Comparison of ENCODE assay signal across 9 cellular contexts in genomic region chr22:37545703-37546435, GRCh38. TPM values are rescaled to one million over a fixed set of nuclear protein-coding genes. Genes with fewer than 3 reads are reported as not detected.
A peak's percentile ranks its signal among the peaks of the same experiment; 100 is the strongest.
DNase-seq lines count a peak whose midpoint lies in the region; FAIRE-seq and TF ChIP-seq lines count a peak whose summit lies in the region.
"Had no signal": no experiment of that assay in that cellular context is flagged by ENCODE, and none has a peak within 500 bp of the region (broad histone marks: within the 10 kb centered on the region; RNA-seq: fewer than 3 reads in every experiment).

No MANE protein-coding gene starts in this region.

- H2AK5ac ChIP-seq in H9 (ENCODE audit: insufficient read length, low read length) = no peak overlapping the region

- H3K4me1 ChIP-seq in H9 (ENCODE audit: insufficient read depth, low read length) (peaks cover 2% of the 10 kb centered on the region; the same call in 1 of the 2 replicates), iPS-20b (ENCODE audit: insufficient read depth, low read length) (peaks cover 12% of the 10 kb centered on the region), small intestine (ENCODE audit: control insufficient read depth in 2 of 2, insufficient read depth in 1 of 2, low read depth in 1 of 2, low read length in 1 of 2) (no peaks in the 10 kb centered on the region)

- peaks cover 4% of the 10 kb centered on the region for H3K23me2 ChIP-seq in H9 (ENCODE audit: insufficient read length, low read depth, low read length, poor library complexity, severe bottlenecking)

- no peak overlapping the region for H2BK120ac ChIP-seq in H9 (ENCODE audit: low read depth, low read length, poor library complexity, severe bottlenecking)

- peak overlapping the region; percentile 94 to 99 (median 96); a peak in 4 of 7 replicates for H3K27ac Mint-ChIP-seq in H9

- no peaks in the 10 kb centered on the region for H4K20me1 ChIP-seq in H9 (ENCODE audit: control insufficient read depth, insufficient read depth, insufficient read length)

- H3K9me3 Mint-ChIP-seq in H9 = no peaks in the 10 kb centered on the region; a peak in 2 of 5 replicates

- H2BK5ac ChIP-seq in H9 (ENCODE audit: insufficient read length, low read length) = no peak overlapping the region

- H4K5ac ChIP-seq in H9 (ENCODE audit: insufficient read length, low read depth, low read length) = no peak overlapping the region

- H3K36me3 Mint-ChIP-seq in H9 (ENCODE audit: insufficient read depth in 1 of 3, low read depth in 3 of 3) = no peaks in the 10 kb centered on the region

- H3K27me3 Mint-ChIP-seq in H9 (ENCODE audit: low read depth) = peaks cover 4% of the 10 kb centered on the region

- H3K18ac ChIP-seq in H9 (ENCODE audit: insufficient read length, low read depth, low read length) = peak overlapping the region; percentile 55

- TF ChIP-seq CTCF in H9 (conservative IDR thresholded peaks at IDR 0.05) (no peak), brain microvascular endothelial cell (IDR thresholded peaks at IDR 0.05; ENCODE audit: low read depth, low read length, missing control alignments) (no peak)

- H3K79me1 ChIP-seq in H9 (ENCODE audit: insufficient read depth, low read depth, low read length, poor library complexity, severe bottlenecking) = no peaks in the 10 kb centered on the region

- no peaks in the 10 kb centered on the region for H3K36me3 ChIP-seq in brain microvascular endothelial cell (replicated peaks)
- no peaks in the 10 kb centered on the region for H3K36me3 ChIP-seq in iPS-20b (ENCODE audit: insufficient read depth, low read depth, low read length)
- H3K36me3 ChIP-seq in small intestine (ENCODE audit: control insufficient read depth in 2 of 2, insufficient read depth in 2 of 2, low read length in 2 of 2) = no peaks in the 10 kb centered on the region

- H3K9me3 ChIP-seq in H9 (ENCODE audit: control insufficient read depth, low read depth, low read length) (no peaks in the 10 kb centered on the region), iPS-20b (ENCODE audit: insufficient read depth, low read depth, low read length) (no peaks in the 10 kb centered on the region), small intestine (ENCODE audit: control insufficient read depth, low read depth) (no peaks in the 10 kb centered on the region)

- DNase-seq in H9 (peak; percentile 94), brain microvascular endothelial cell (peak; percentile 83), small intestine (peak; percentile 95), UCSD-AML1 (lab: John Stamatoyannopoulos, UW; ENCODE audit: unreplicated experiment) (no peak), D341Med (ENCODE audit: low spot score) (no peak), CD1c-positive myeloid dendritic cell (ENCODE audit: extremely low spot score) (no peak), superior temporal gyrus (ENCODE audit: extremely low spot score) (no peak)

- no peak overlapping the region for H2AFZ ChIP-seq in H9 (ENCODE audit: low read length)

- no peak overlapping the region for H2BK15ac ChIP-seq in H9 (ENCODE audit: low read depth, low read length)

- no peak overlapping the region for H3K9ac ChIP-seq in H9 (ENCODE audit: extremely low read depth, insufficient read length, low read length)
- H3K9ac ChIP-seq in iPS-20b (ENCODE audit: low read depth, low read length) = peak overlapping the region; percentile 54; the same call in 1 of the 2 replicates

- H2BK20ac ChIP-seq in H9 (ENCODE audit: low read depth, low read length, poor library complexity, severe bottlenecking) = no peak overlapping the region

- no peak overlapping the region for H3T11ph ChIP-seq in H9 (ENCODE audit: low read length)

- no peak overlapping the region for H4K8ac ChIP-seq in H9 (replicated peaks; ENCODE audit: insufficient read length, low read depth, low read length)

- H3K27me3 ChIP-seq in H9 (ENCODE audit: insufficient read depth, low read length) (no peaks in the 10 kb centered on the region), brain microvascular endothelial cell (replicated peaks) (no peaks in the 10 kb centered on the region), iPS-20b (ENCODE audit: insufficient read depth, low read length) (no peaks in the 10 kb centered on the region), small intestine (ENCODE audit: control insufficient read depth in 2 of 2, insufficient read depth in 2 of 2, low read length in 2 of 2) (no peaks in the 10 kb centered on the region)

- H3K4me2 ChIP-seq in H9 (ENCODE audit: insufficient read depth, insufficient read length, low read length) = peak overlapping the region; percentile 35

- H3K4me3 ChIP-seq in brain microvascular endothelial cell (ENCODE audit: low read depth, low read length) (peak overlapping the region; percentile 40), iPS-20b (ENCODE audit: low read length) (peak overlapping the region; percentile 60; the same call in 1 of the 2 replicates), small intestine (ENCODE audit: low read depth in 1 of 2, low read length in 2 of 2) (peak overlapping the region in 1 of 2 donors; percentile 2)

- no peaks in the 10 kb centered on the region for H3K79me2 ChIP-seq in H9 (ENCODE audit: insufficient read depth, low read length)

- peaks cover 27 to 40% of the 10 kb centered on the region in 2 experiments for H3K4me1 Mint-ChIP-seq in H9

- H3K4ac ChIP-seq in H9 (ENCODE audit: low read depth, low read length) = no peak overlapping the region

- H4K91ac ChIP-seq in H9 (ENCODE audit: insufficient read length, low read depth, low read length) = no peak overlapping the region

- peak overlapping the region; percentile 35 to 63; a peak in 3 of 5 replicates for H3K4me3 Mint-ChIP-seq in H9

- H2BK12ac ChIP-seq in H9 (ENCODE audit: insufficient read length, low read depth, low read length) = no peak overlapping the region

- H3K14ac ChIP-seq in H9 (ENCODE audit: insufficient read depth, low read length) = peak overlapping the region; percentile 40

- no peak overlapping the region for H3K23ac ChIP-seq in H9 (ENCODE audit: insufficient read length, low read depth, low read length)

- H3K27ac ChIP-seq in H9 (ENCODE audit: insufficient read length, low read depth, low read length) = no peak overlapping the region
- H3K27ac ChIP-seq in brain microvascular endothelial cell = peak overlapping the region; percentile 65
- H3K27ac ChIP-seq in iPS-20b (ENCODE audit: low read length) = peak overlapping the region; percentile 73
- H3K27ac ChIP-seq in small intestine (ENCODE audit: low read depth in 1 of 2, low read length in 1 of 2) = peak overlapping the region; percentile 66 to 94
- H3K27ac ChIP-seq: HL-60 had no signal

- in situ Hi-C loops in brain microvascular endothelial cell (cut with HindIII; ENCODE audit: low pct_ligation_motif_present, low sequenced_read_pairs) = no loop called here

- no CpG with 5 or more reads among the region's 28 CpGs for WGBS in H9 (ENCODE audit: extremely low coverage, insufficient read length, low lambda C conversion rate)
- WGBS in small intestine, 3 donors = 7 to 11% (median 11%) methylated on average over 20 to 28 of the region's 28 CpGs

- H3K56ac ChIP-seq in H9 (ENCODE audit: insufficient read length, low read depth, low read length) = no peak overlapping the region

- no peak for FAIRE-seq in small intestine (lab: Jason Lieb, UNC)

RNA-seq across cellular contexts. Expression of gene CDC42EP1, which starts 14.4 kb away (rescaled TPM):
- total RNA-seq in H9 (2021) = 23.0 and 24.3 TPM in 2 replicates
- 10 to 100 TPM; 19.7 to 81.5 (median 29.5) TPM for polyA plus RNA-seq in small intestine

RNA-seq across cellular contexts. Expression of gene CARD10, which starts 26.7 kb away (rescaled TPM):
- total RNA-seq in H9 (2021) = 17.1 and 17.7 TPM in 2 replicates
- polyA plus RNA-seq in small intestine = 100 to 1,000 TPM in 2 of 3 donors, 10 to 100 TPM in 1; 48.2 to 129 (median 129) TPM

RNA-seq across cellular contexts. Expression of gene LGALS2, which starts 34.0 kb away (rescaled TPM):
- not detected in 2 replicates for total RNA-seq in H9 (2021)
- polyA plus RNA-seq in small intestine = 100 to 1,000 TPM; 174 to 256 (median 210) TPM

RNA-seq across cellular contexts. Expression of gene MFNG, which starts 59.7 kb away (rescaled TPM):
- 2.0 and 3.3 TPM in 2 replicates for total RNA-seq in H9 (2021)
- 10 to 100 TPM; 19.2 to 21.3 (median 20.5) TPM for polyA plus RNA-seq in small intestine

Comparison
In these comparisons a context has a peak if more than half of its experiments do, and no peak if none do; other contexts are left out.
1. DNase-seq: peak in H9 (single experiment), brain microvascular endothelial cell (single experiment) and small intestine (single experiment); none in UCSD-AML1 (single experiment), D341Med (single experiment), CD1c-positive myeloid dendritic cell (single experiment) and superior temporal gyrus (single experiment).